In genomic region chrX:33817266-33817665, GRCh38 we compare ENCODE assay signal across 38 cellular contexts.
"Had no signal": no experiment of that assay in that cellular context is flagged by ENCODE, and none has a peak within 500 bp of the region (broad histone marks: within the 10 kb centered on the region; RNA-seq: fewer than 3 reads in every experiment).

No MANE protein-coding gene starts in this region.

- H3K4me1 ChIP-seq: adrenal gland, ascending aorta, body of pancreas, breast epithelium had no signal

- H3K4me1 Mint-ChIP-seq: activated naive CD4-positive, alpha-beta T cell treated with anti-CD3 and anti-CD28 coated beads, Interleukin-2, amount 10 ng/mL, durations not matched to agents 7 days and 5 days; activated naive CD4-positive, alpha-beta T cell treated with anti-CD3 and anti-CD28 coated beads, Interleukin-2, amount 50 U/mL, for 24 hours; activated naive CD8-positive, alpha-beta T cell treated with anti-CD3 and anti-CD28 coated beads for 36 hours; activated naive CD8-positive, alpha-beta T cell treated with anti-CD3 and anti-CD28 coated beads, Interleukin-2, amount 10 ng/mL, durations not matched to agents 7 days and 5 days; activated T-helper 17 cell treated with anti-CD3 and anti-CD28 coated beads, Interleukin-2, amount 50 U/mL, for 72 hours; brain; central memory CD8-positive, alpha-beta T cell had no signal

- H3K4me3 Mint-ChIP-seq: activated naive CD4-positive, alpha-beta T cell treated with anti-CD3 and anti-CD28 coated beads for 36 hours; activated naive CD4-positive, alpha-beta T cell treated with anti-CD3 and anti-CD28 coated beads, Interleukin-2, amount 10 ng/mL, durations not matched to agents 7 days and 5 days; activated naive CD4-positive, alpha-beta T cell treated with anti-CD3 and anti-CD28 coated beads, Interleukin-2, amount 50 U/mL, for 24 hours; activated naive CD8-positive, alpha-beta T cell; activated naive CD8-positive, alpha-beta T cell treated with anti-CD3 and anti-CD28 coated beads for 36 hours; activated naive CD8-positive, alpha-beta T cell treated with anti-CD3 and anti-CD28 coated beads, Interleukin-2, amount 10 ng/mL, durations not matched to agents 7 days and 5 days; activated T-cell treated with anti-CD3 and anti-CD28 coated beads, Interleukin-2, amount 50 U/mL, for 24 hours; activated T-cell treated with anti-CD3 and anti-CD28 coated beads, Interleukin-2, amount 50 U/mL, for 4 hours; activated T-cell treated with anti-CD3 and anti-CD28 coated beads, Interleukin-2, amount 50 U/mL, for 72 hours; activated T-helper 1 cell treated with anti-CD3 and anti-CD28 coated beads, Interleukin-12 subunit alpha, Interleukin-12 subunit beta, Interleukin-2, Interleukin-4 antibody, amounts not matched to agents 30 ng/mL and 10 ng/mL and 1 ng/mL, durations not matched to agents 14 hours and 24 hours and 36 hours; activated T-helper 17 cell treated with anti-CD3 and anti-CD28 coated beads, Interleukin-2, amount 50 U/mL, for 72 hours; brain; central memory CD8-positive, alpha-beta T cell had no signal

- H3K27me3 Mint-ChIP-seq: activated naive CD4-positive, alpha-beta T cell treated with anti-CD3 and anti-CD28 coated beads, Interleukin-2, amount 10 ng/mL, durations not matched to agents 7 days and 5 days; activated naive CD4-positive, alpha-beta T cell treated with anti-CD3 and anti-CD28 coated beads, Interleukin-2, amount 50 U/mL, for 24 hours; activated naive CD8-positive, alpha-beta T cell; activated naive CD8-positive, alpha-beta T cell treated with anti-CD3 and anti-CD28 coated beads for 36 hours; activated naive CD8-positive, alpha-beta T cell treated with anti-CD3 and anti-CD28 coated beads, Interleukin-2, amount 10 ng/mL, durations not matched to agents 7 days and 5 days; activated T-helper 17 cell treated with anti-CD3 and anti-CD28 coated beads, Interleukin-2, amount 50 U/mL, for 72 hours; central memory CD8-positive, alpha-beta T cell had no signal

- H3K36me3 Mint-ChIP-seq: activated naive CD4-positive, alpha-beta T cell treated with anti-CD3 and anti-CD28 coated beads, Interleukin-2, amount 10 ng/mL, durations not matched to agents 7 days and 5 days; activated naive CD4-positive, alpha-beta T cell treated with anti-CD3 and anti-CD28 coated beads, Interleukin-2, amount 50 U/mL, for 24 hours; activated naive CD4-positive, alpha-beta T cell treated with anti-CD3 and anti-CD28 coated beads, Interleukin-2, amount 50 U/mL, for 72 hours; activated naive CD8-positive, alpha-beta T cell; activated naive CD8-positive, alpha-beta T cell treated with anti-CD3 and anti-CD28 coated beads for 36 hours; activated naive CD8-positive, alpha-beta T cell treated with anti-CD3 and anti-CD28 coated beads, Interleukin-2, amount 10 ng/mL, durations not matched to agents 7 days and 5 days; brain had no signal

- FAIRE-seq: astrocyte had no signal

- DNase-seq: activated effector memory CD4-positive, alpha-beta T cell treated with anti-CD3 and anti-CD28 coated beads, Interleukin-2, amount 50 U/mL, for 16 hours; activated effector memory CD4-positive, alpha-beta T cell treated with Interleukin-2 at 50 U/mL for 16 hours; activated gamma-delta T cell; activated gamma-delta T cell treated with Interleukin-2 at 50 U/mL for 16 hours; activated naive CD4-positive, alpha-beta T cell; activated naive CD4-positive, alpha-beta T cell treated with anti-CD3 and anti-CD28 coated beads for 36 hours; activated naive CD4-positive, alpha-beta T cell treated with anti-CD3 and anti-CD28 coated beads, Interleukin-2, amount 10 ng/mL, durations not matched to agents 7 days and 5 days; activated naive CD4-positive, alpha-beta T cell treated with anti-CD3 and anti-CD28 coated beads, Interleukin-2, amount 50 U/mL, for 16 hours; activated naive CD4-positive, alpha-beta T cell treated with Interleukin-2 at 50 U/mL for 16 hours; activated naive CD8-positive, alpha-beta T cell treated with anti-CD3 and anti-CD28 coated beads for 36 hours; activated naive CD8-positive, alpha-beta T cell treated with anti-CD3 and anti-CD28 coated beads, Interleukin-2, amount 10 ng/mL, durations not matched to agents 7 days and 5 days; activated T-cell treated with anti-CD3 and anti-CD28 coated beads for 4 hours; activated T-cell treated with anti-CD3 and anti-CD28 coated beads, Interleukin-2, amount 50 U/mL, for 1 hour; activated T-cell treated with anti-CD3 and anti-CD28 coated beads, Interleukin-2, amount 50 U/mL, for 24 hours; activated T-cell treated with anti-CD3 and anti-CD28 coated beads, Interleukin-2, amount 50 U/mL, for 4 hours; activated T-cell treated with anti-CD3 and anti-CD28 coated beads, Interleukin-2, amount 50 U/mL, for 48 hours; activated T-cell treated with anti-CD3 and anti-CD28 coated beads, Interleukin-2, amount 50 U/mL, for 72 hours; adrenal gland; amniotic stem cell; amygdala; anterior cingulate cortex; body of pancreas; brain microvascular endothelial cell; caudate nucleus; central memory CD4-positive, alpha-beta T cell; cerebellar nuclear complex had no signal

- H3K4me3 ChIP-seq: adrenal gland, ascending aorta, body of pancreas, breast epithelium, cardiac muscle cell had no signal

- H3K27ac ChIP-seq: adrenal gland, ascending aorta, body of pancreas, brain microvascular endothelial cell, breast epithelium, cardiac muscle cell had no signal

- H3K9me3 Mint-ChIP-seq: activated naive CD4-positive, alpha-beta T cell treated with anti-CD3 and anti-CD28 coated beads for 36 hours; activated naive CD4-positive, alpha-beta T cell treated with anti-CD3 and anti-CD28 coated beads, Interleukin-2, amount 10 ng/mL, durations not matched to agents 7 days and 5 days; activated naive CD4-positive, alpha-beta T cell treated with anti-CD3 and anti-CD28 coated beads, Interleukin-2, amount 50 U/mL, for 24 hours; activated T-cell treated with anti-CD3 and anti-CD28 coated beads, Interleukin-2, amount 50 U/mL, for 4 hours; activated T-helper 1 cell treated with anti-CD3 and anti-CD28 coated beads, Interleukin-12 subunit alpha, Interleukin-12 subunit beta, Interleukin-2, Interleukin-4 antibody, amounts not matched to agents 30 ng/mL and 10 ng/mL and 1 ng/mL, durations not matched to agents 14 hours and 24 hours and 36 hours; brain had no signal

- H3K27me3 ChIP-seq: adrenal gland, ascending aorta, body of pancreas, brain microvascular endothelial cell, cardiac muscle cell had no signal

- H3K27ac Mint-ChIP-seq: activated naive CD4-positive, alpha-beta T cell treated with anti-CD3 and anti-CD28 coated beads for 36 hours; activated naive CD4-positive, alpha-beta T cell treated with anti-CD3 and anti-CD28 coated beads, Interleukin-2, amount 10 ng/mL, durations not matched to agents 7 days and 5 days; activated naive CD4-positive, alpha-beta T cell treated with anti-CD3 and anti-CD28 coated beads, Interleukin-2, amount 50 U/mL, for 24 hours; activated naive CD4-positive, alpha-beta T cell treated with anti-CD3 and anti-CD28 coated beads, Interleukin-2, amount 50 U/mL, for 72 hours; activated naive CD8-positive, alpha-beta T cell; activated naive CD8-positive, alpha-beta T cell treated with anti-CD3 and anti-CD28 coated beads for 36 hours; activated naive CD8-positive, alpha-beta T cell treated with anti-CD3 and anti-CD28 coated beads, Interleukin-2, amount 10 ng/mL, durations not matched to agents 7 days and 5 days; activated T-cell treated with anti-CD3 and anti-CD28 coated beads, Interleukin-2, amount 50 U/mL, for 24 hours; activated T-cell treated with anti-CD3 and anti-CD28 coated beads, Interleukin-2, amount 50 U/mL, for 72 hours; activated T-helper 1 cell treated with anti-CD3 and anti-CD28 coated beads, Interleukin-12 subunit alpha, Interleukin-12 subunit beta, Interleukin-2, Interleukin-4 antibody, amounts not matched to agents 30 ng/mL and 10 ng/mL and 1 ng/mL, durations not matched to agents 14 hours and 24 hours and 36 hours; activated T-helper 17 cell treated with anti-CD3 and anti-CD28 coated beads, Interleukin-2, amount 50 U/mL, for 72 hours; activated T-helper 2 cell treated with anti-CD3 and anti-CD28 coated beads, Interferon-gamma antibody, Interleukin-2, Interleukin-4, amounts not matched to agents 10 μg/mL and 5 μg/mL and 100 μg/mL, durations not matched to agents 14 hours and 24 hours and 36 hours; brain had no signal

- H3K9me3 ChIP-seq: adrenal gland, ascending aorta, body of pancreas, breast epithelium had no signal

- ATAC-seq: activated naive CD4-positive, alpha-beta T cell treated with anti-CD3 and anti-CD28 coated beads, Interleukin-2, amount 50 U/mL, for 72 hours; activated T-cell treated with anti-CD3 and anti-CD28 coated beads, Interleukin-2, amount 50 U/mL, for 4 hours; activated T-cell treated with anti-CD3 and anti-CD28 coated beads, Interleukin-2, amount 50 U/mL, for 72 hours; activated T-helper 17 cell treated with anti-CD3 and anti-CD28 coated beads, Interleukin-2, amount 50 U/mL, for 72 hours; body of pancreas had no signal

- H3K36me3 ChIP-seq: adrenal gland, ascending aorta, brain microvascular endothelial cell, breast epithelium, cardiac muscle cell had no signal
